ENCODE assay signal across 15 cellular contexts in the genomic region with DNA sequence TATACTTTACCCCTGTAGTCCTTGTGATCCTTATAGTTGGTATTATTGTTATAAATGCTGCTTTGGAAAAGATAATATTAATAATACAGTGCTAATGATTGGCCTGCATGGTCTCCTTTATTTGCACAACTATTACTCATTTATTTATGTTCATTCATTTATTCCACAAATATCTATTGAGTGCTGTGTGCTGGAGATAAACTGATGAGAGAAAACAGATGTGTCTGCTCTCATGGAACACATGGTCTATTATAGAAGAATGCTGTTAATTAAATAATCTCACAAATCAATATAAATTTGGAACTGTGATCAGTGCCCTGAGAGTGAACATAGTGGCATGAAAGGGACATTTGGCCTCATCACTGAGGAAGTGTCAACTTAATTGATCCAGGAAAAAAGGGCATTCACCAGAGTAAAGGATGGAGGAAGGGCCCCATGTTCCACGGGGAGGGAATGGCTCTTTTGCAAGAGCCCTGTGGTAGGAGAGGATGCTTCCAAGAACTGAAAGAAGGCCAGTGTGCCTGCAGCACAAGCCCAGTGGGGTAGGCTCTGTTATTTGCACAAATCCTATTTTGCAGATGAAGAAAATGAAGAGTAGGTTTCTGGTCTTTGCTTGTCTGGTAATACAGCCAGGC.
DNase-seq lines count a peak whose midpoint lies in the region; ATAC-seq, FAIRE-seq and TF ChIP-seq lines count a peak whose summit lies in the region.
"Had no signal": no experiment of that assay in that cellular context is flagged by ENCODE, and none has a peak within 500 bp of the region (broad histone marks: within the 10 kb centered on the region; RNA-seq: fewer than 3 reads in every experiment).

No MANE protein-coding gene starts in this region.

- no peaks in the 10 kb centered on the region for H3K79me2 ChIP-seq in PC-3 (ENCODE audit: low read length)

- no TSS peak for BruUV-seq in PC-3 (replicated peaks; lab: Mats Ljungman, UMichigan)

- DNase-seq in PC-3 = no peak
- peak in 1 of 4 donors; percentile 16 for DNase-seq in body of pancreas
- no peak for DNase-seq in glutamatergic neuron
- DNase-seq in activated T-cell treated with anti-CD3 and anti-CD28 coated beads, Interleukin-2, amount 50 U/mL, for 48 hours = no peak
- no peak for DNase-seq in NCI-H2107 treated with DMSO at 0.1 percent for 48 hours (lab: John Stamatoyannopoulos, UW; ENCODE audit: unreplicated experiment)
- no peak for DNase-seq in HTR-8/SVneo (ENCODE audit: insufficient read length, low spot score)
- DNase-seq: CD8-positive, alpha-beta T cell; DMS 273 treated with DMSO at 0.1 percent for 48 hours; DND-41; HCEC 1CT had no signal

- no peak overlapping the region for H3K9ac ChIP-seq in PC-3 (ENCODE audit: low read length)
- H3K9ac ChIP-seq: BLaER1 treated with 17β-estradiol and CSF1 and Interleukin-3, amounts not matched to agents 10 nM and 100 nM had no signal

- no peaks in the 10 kb centered on the region for H3K27me3 ChIP-seq in PC-3 (ENCODE audit: low read length)
- no peaks in the 10 kb centered on the region for H3K27me3 ChIP-seq in body of pancreas
- H3K27me3 ChIP-seq: BLaER1 treated with 17β-estradiol and CSF1 and Interleukin-3, amounts not matched to agents 10 nM and 100 nM had no signal

- no peaks in the 10 kb centered on the region for H4K20me1 ChIP-seq in PC-3 (ENCODE audit: low read length)
- H4K20me1 ChIP-seq: BLaER1 treated with 17β-estradiol and CSF1 and Interleukin-3, amounts not matched to agents 10 nM and 100 nM had no signal

- H3K4me2 ChIP-seq in PC-3 (ENCODE audit: low read length) = no peak overlapping the region
- H3K4me2 ChIP-seq: BLaER1 treated with 17β-estradiol and CSF1 and Interleukin-3, amounts not matched to agents 10 nM and 100 nM had no signal

- H3K9me3 ChIP-seq in PC-3 (ENCODE audit: low read length) (no peaks in the 10 kb centered on the region), body of pancreas (no peaks in the 10 kb centered on the region)

- POLR2A ChIA-PET in PC-3 (lab: Charles Lee; ENCODE audit: unreplicated experiment) = no interaction called here

- peaks cover 3% of the 10 kb centered on the region for H3K9me3 Mint-ChIP-seq in glutamatergic neuron (ENCODE audit: unreplicated experiment)
- H3K9me3 Mint-ChIP-seq: CD8-positive, alpha-beta T cell had no signal

- peaks cover 11% of the 10 kb centered on the region for H3K4me1 Mint-ChIP-seq in glutamatergic neuron (ENCODE audit: low read depth, unreplicated experiment)

- intact Hi-C loops in PC-3 (cut with micrococcal nuclease) = loop anchor here (5.0 kb wide), 1 partner anchor 222 kb away; no protein-coding TSS in a partner anchor
- intact Hi-C loops in body of pancreas (cut with DNase I) = no loop called here

- CTCF ChIA-PET in PC-3 (lab: Charles Lee) = no interaction called here

- 0% methylated on average over 1 of the region's 1 CpG for WGBS in body of pancreas, 2 donors

- no peak for TF ChIP-seq POLR2A in body of pancreas (IDR thresholded peaks at IDR 0.05)

- TF ChIP-seq CTCF in PC-3 (conservative IDR thresholded peaks at IDR 0.05; ENCODE audit: low read depth, low read length) (no peak), body of pancreas (IDR thresholded peaks at IDR 0.05) (no peak), glutamatergic neuron (IDR thresholded peaks at IDR 0.05; ENCODE audit: partially characterized antibody, unreplicated experiment) (no peak)

- H3K4me3 ChIP-seq in PC-3 (ENCODE audit: low read length) = no peak overlapping the region
- no peak overlapping the region for H3K4me3 ChIP-seq in body of pancreas
- H3K4me3 ChIP-seq: BLaER1 treated with 17β-estradiol and CSF1 and Interleukin-3, amounts not matched to agents 10 nM and 100 nM; GM12878 had no signal

- no peaks in the 10 kb centered on the region for H3K27me3 Mint-ChIP-seq in glutamatergic neuron (ENCODE audit: unreplicated experiment)

- no peaks in the 10 kb centered on the region for H3K9me2 ChIP-seq in PC-3 (replicated peaks; ENCODE audit: low read length)

- H3K27ac ChIP-seq in PC-3 (ENCODE audit: low read length) (no peak overlapping the region), body of pancreas (peak overlapping the region in 1 of 4 donors; percentile 44)
- H3K27ac ChIP-seq: BLaER1 treated with 17β-estradiol and CSF1 and Interleukin-3, amounts not matched to agents 10 nM and 100 nM had no signal

- 0 out of 2 replicates have a peak, but pooled peaks have one; percentile 21 for ATAC-seq in PC-3
- peak; percentile 31 for ATAC-seq in body of pancreas
- ATAC-seq: CD8-positive, alpha-beta T cell; GM12878 had no signal

- H3K27ac Mint-ChIP-seq in glutamatergic neuron (ENCODE audit: unreplicated experiment) = peak overlapping the region; percentile 70
- H3K27ac Mint-ChIP-seq: B cell; CD8-positive, alpha-beta T cell had no signal

- H3K36me3 ChIP-seq in PC-3 (ENCODE audit: low read depth, low read length) = no peaks in the 10 kb centered on the region
- H3K36me3 ChIP-seq in body of pancreas (replicated peaks in 1 of 2; ENCODE audit: insufficient read depth in 1 of 2, low read depth in 2 of 2) = no peaks in the 10 kb centered on the region
- H3K36me3 ChIP-seq: BLaER1 treated with 17β-estradiol and CSF1 and Interleukin-3, amounts not matched to agents 10 nM and 100 nM had no signal

- H3K4me1 ChIP-seq in PC-3 (ENCODE audit: insufficient read depth, low read length) (peaks cover 9% of the 10 kb centered on the region), body of pancreas (peaks cover 17% of the 10 kb centered on the region)

- H3F3A ChIP-seq in PC-3 (ENCODE audit: low read length, unreplicated experiment) = no peaks in the 10 kb centered on the region

- FAIRE-seq in HTR-8/SVneo (lab: Jason Lieb, UNC) = no peak
- FAIRE-seq: GM12878, GM19239, H54 had no signal

- no peak overlapping the region for H3K4me3 Mint-ChIP-seq in glutamatergic neuron (ENCODE audit: unreplicated experiment)
- H3K4me3 Mint-ChIP-seq: B cell; CD8-positive, alpha-beta T cell had no signal

- no peaks in the 10 kb centered on the region for H3K36me3 Mint-ChIP-seq in glutamatergic neuron (ENCODE audit: unreplicated experiment)
- H3K36me3 Mint-ChIP-seq: CD8-positive, alpha-beta T cell had no signal

- H2AFZ ChIP-seq in PC-3 (ENCODE audit: low read length) = no peak overlapping the region
